ENCODE assay signal across 21 cellular contexts in genomic region chr20:49445176-49445575, GRCh38. TPM values are rescaled to one million over a fixed set of nuclear protein-coding genes. Genes with fewer than 3 reads are reported as not detected.
DNase-seq lines count a peak whose midpoint lies in the region; ATAC-seq and TF ChIP-seq lines count a peak whose summit lies in the region.
"Had no signal": no experiment of that assay in that cellular context is flagged by ENCODE, and none has a peak within 500 bp of the region (broad histone marks: within the 10 kb centered on the region; RNA-seq: fewer than 3 reads in every experiment).

No MANE protein-coding gene starts in this region.

- H3F3A ChIP-seq in PC-3 (ENCODE audit: low read length, unreplicated experiment), result no peaks in the 10 kb centered on the region

- POLR2A ChIA-PET in PC-3 (lab: Charles Lee; ENCODE audit: unreplicated experiment), result no interaction called here

- TF ChIP-seq CTCF in PC-3 (conservative IDR thresholded peaks at IDR 0.05; ENCODE audit: low read depth, low read length) (no peak), epithelial cell of esophagus (IDR thresholded peaks at IDR 0.05; ENCODE audit: insufficient read depth, low read depth, low read length, missing control alignments) (no peak), osteocyte (IDR thresholded peaks at IDR 0.05) (no peak)

- no peaks in the 10 kb centered on the region for H3K9me3 ChIP-seq in PC-3 (ENCODE audit: low read length)
- H3K9me3 ChIP-seq: spleen had no signal

- H4K20me1 ChIP-seq in PC-3 (ENCODE audit: low read length), result no peaks in the 10 kb centered on the region

- H3K4me2 ChIP-seq in PC-3 (ENCODE audit: low read length), result no peak overlapping the region

- no peak overlapping the region for H3K9ac ChIP-seq in PC-3 (ENCODE audit: low read length)

- no peaks in the 10 kb centered on the region for H3K36me3 ChIP-seq in PC-3 (ENCODE audit: low read depth, low read length)
- H3K36me3 ChIP-seq: spleen had no signal

- no peak overlapping the region for H3K4me3 Mint-ChIP-seq in osteocyte (ENCODE audit: unreplicated experiment)
- H3K4me3 Mint-ChIP-seq: activated naive CD4-positive, alpha-beta T cell treated with anti-CD3 and anti-CD28 coated beads, Interleukin-2, amount 10 ng/mL, durations not matched to agents 7 days and 5 days; stimulated activated naive CD8-positive, alpha-beta T cell treated with anti-CD3 and anti-CD28 coated beads, Interleukin-15, amount 100 ng/mL, for 72 hours; T-helper 1 cell treated with Interleukin-12 subunit alpha and Interleukin-12 subunit beta and Interleukin-4 antibody, amounts not matched to agents 30 μg/mL and 1 μg/mL, for 36 hours had no signal

- intact Hi-C loops in PC-3 (cut with micrococcal nuclease), result no loop called here

- H3K27me3 Mint-ChIP-seq in osteocyte (ENCODE audit: unreplicated experiment), result peaks cover 2% of the 10 kb centered on the region

- no peak overlapping the region for H3K4me3 ChIP-seq in PC-3 (ENCODE audit: low read length)
- H3K4me3 ChIP-seq in epithelial cell of esophagus (ENCODE audit: low read length), result no peak overlapping the region
- H3K4me3 ChIP-seq: spleen had no signal

- CTCF ChIA-PET in PC-3 (lab: Charles Lee), result no interaction called here

- H3K9me3 Mint-ChIP-seq in osteocyte (ENCODE audit: unreplicated experiment), result no peaks in the 10 kb centered on the region
- H3K9me3 Mint-ChIP-seq: activated naive CD4-positive, alpha-beta T cell treated with anti-CD3 and anti-CD28 coated beads, Interleukin-2, amount 10 ng/mL, durations not matched to agents 7 days and 5 days; stimulated activated naive CD8-positive, alpha-beta T cell treated with anti-CD3 and anti-CD28 coated beads, Interleukin-15, amount 100 ng/mL, for 72 hours; T-helper 1 cell treated with Interleukin-12 subunit alpha and Interleukin-12 subunit beta and Interleukin-4 antibody, amounts not matched to agents 30 μg/mL and 1 μg/mL, for 36 hours had no signal

- H3K27me3 ChIP-seq in PC-3 (ENCODE audit: low read length), result peaks cover 11% of the 10 kb centered on the region

- peak; percentile 35 for DNase-seq in A172 (ENCODE audit: low spot score)
- DNase-seq in PC-3, result peak; percentile 49
- DNase-seq in epithelial cell of esophagus (ENCODE audit: low read depth), result peak; percentile 36
- DNase-seq in osteocyte (ENCODE audit: extremely low spot score, unreplicated experiment), result no peak
- no peak for DNase-seq in stimulated activated naive CD8-positive, alpha-beta T cell treated with anti-CD3 and anti-CD28 coated beads, Interleukin-15, Interleukin-2, amounts not matched to agents 100 U/mL and 50 U/mL, for 24 hours
- DNase-seq in anterior cingulate cortex (lab: John Stamatoyannopoulos, UW), result no peak
- DNase-seq: activated CD4-positive, alpha-beta T cell treated with anti-CD3 and anti-CD28 coated beads for 1 hour; activated CD8-positive, alpha-beta memory T cell treated with anti-CD3 and anti-CD28 coated beads, Interleukin-2, amount 50 U/mL, for 4 hours; activated naive CD4-positive, alpha-beta T cell treated with anti-CD3 and anti-CD28 coated beads, Interleukin-2, amount 10 ng/mL, durations not matched to agents 7 days and 5 days; islet precursor cell; Kasumi-1; NCI-H1694; NCI-H526 treated with DMSO at 0.1 percent for 48 hours; occipital lobe; spleen; stimulated activated naive CD8-positive, alpha-beta T cell treated with anti-CD3 and anti-CD28 coated beads, Interleukin-15, amount 100 ng/mL, for 72 hours had no signal

- no peak overlapping the region for H3K27ac ChIP-seq in PC-3 (ENCODE audit: low read length)
- H3K27ac ChIP-seq: spleen had no signal

- no peaks in the 10 kb centered on the region for H3K79me2 ChIP-seq in PC-3 (ENCODE audit: low read length)

- H3K4me1 Mint-ChIP-seq in osteocyte (ENCODE audit: unreplicated experiment), result peaks cover 40% of the 10 kb centered on the region
- H3K4me1 Mint-ChIP-seq: activated naive CD4-positive, alpha-beta T cell treated with anti-CD3 and anti-CD28 coated beads, Interleukin-2, amount 10 ng/mL, durations not matched to agents 7 days and 5 days; stimulated activated naive CD8-positive, alpha-beta T cell treated with anti-CD3 and anti-CD28 coated beads, Interleukin-15, amount 100 ng/mL, for 72 hours had no signal

- no peak overlapping the region for H2AFZ ChIP-seq in PC-3 (ENCODE audit: low read length)

- no peaks in the 10 kb centered on the region for H3K9me2 ChIP-seq in PC-3 (replicated peaks; ENCODE audit: low read length)

- H3K36me3 Mint-ChIP-seq in osteocyte (ENCODE audit: unreplicated experiment), result peaks cover 5% of the 10 kb centered on the region
- H3K36me3 Mint-ChIP-seq: activated naive CD4-positive, alpha-beta T cell treated with anti-CD3 and anti-CD28 coated beads, Interleukin-2, amount 10 ng/mL, durations not matched to agents 7 days and 5 days had no signal

- peak overlapping the region; percentile 74 for H3K27ac Mint-ChIP-seq in osteocyte (ENCODE audit: unreplicated experiment)
- H3K27ac Mint-ChIP-seq: activated naive CD4-positive, alpha-beta T cell treated with anti-CD3 and anti-CD28 coated beads, Interleukin-2, amount 10 ng/mL, durations not matched to agents 7 days and 5 days; T-helper 1 cell treated with Interleukin-12 subunit alpha and Interleukin-12 subunit beta and Interleukin-4 antibody, amounts not matched to agents 30 μg/mL and 1 μg/mL, for 36 hours had no signal

- ATAC-seq in PC-3 (peak; percentile 93), GM19324 (IDR thresholded peaks at IDR 0.05; ENCODE audit: low FRiP score, unreplicated experiment) (no peak), HG03196 (IDR thresholded peaks at IDR 0.05; ENCODE audit: unreplicated experiment) (no peak)
- no peak for ATAC-seq in stimulated activated naive CD8-positive, alpha-beta T cell treated with anti-CD3 and anti-CD28 coated beads, Interleukin-15, Interleukin-2, amounts not matched to agents 100 U/mL and 50 U/mL, for 24 hours
- ATAC-seq: stimulated activated naive CD8-positive, alpha-beta T cell treated with anti-CD3 and anti-CD28 coated beads, Interleukin-15, amount 100 ng/mL, for 72 hours had no signal

- no TSS peak for BruUV-seq in PC-3 (replicated peaks; lab: Mats Ljungman, UMichigan)

- H3K4me1 ChIP-seq in PC-3 (ENCODE audit: insufficient read depth, low read length), result peaks cover 7% of the 10 kb centered on the region; the same call in 1 of the 2 replicates

RNA-seq across cellular contexts. Expression of gene KCNB1, which starts 37.3 kb away (rescaled TPM):
- 0.31 and 0.41 TPM in 2 replicates for total RNA-seq in A172 (2014; rRNA removed; shearing (Covaris generic))
- total RNA-seq in PC-3 (2014; rRNA removed) (0.04 and 0.35 TPM in 2 replicates), osteocyte (21.3 and 24.6 TPM in 2 replicates)
- total RNA-seq: glomerular endothelial cell, RPMI7951 had no signal

Comparison
In these comparisons a context has a peak if more than half of its experiments do, and no peak if none do; other contexts are left out.
1. DNase-seq: peak in A172 (single experiment), PC-3 (single experiment) and epithelial cell of esophagus (single experiment); none in osteocyte (single experiment), stimulated activated naive CD8-positive, alpha-beta T cell treated with anti-CD3 and anti-CD28 coated beads, Interleukin-15, Interleukin-2, amounts not matched to agents 100 U/mL and 50 U/mL, for 24 hours (single experiment) and anterior cingulate cortex (0 of 58).
2. RNA of gene KCNB1, which starts 37.3 kb away (total RNA-seq): 21.3 to 24.6 TPM in osteocyte; 0.31 to 0.41 TPM in A172 and 0.04 to 0.35 TPM in PC-3; every median in the first group is over 10 times any median in the second.